1 cellular context compared by ENCODE assay signal in genomic region chr4:26583865-26584652, GRCh38.
TF ChIP-seq lines count a peak whose summit lies in the region.

TSS of gene TBC1D19 (plus strand) at chr4:26584084. CDS start at chr4:26584194, 110 bp downstream.

TF ChIP-seq in HepG2, 621 proteins besides CTCF, POLR2A, EP300 and RAD21 (continued from another document):
- TF ChIP-seq TAF15 (IDR thresholded peaks at IDR 0.05; ENCODE audit: low read depth, low read length, poor library complexity, severe bottlenecking) (no peak), ZBTB20 (CRISPR knock-in tag; IDR thresholded peaks at IDR 0.05; ENCODE audit: borderline replicate concordance, low read depth) (peak; percentile 93), MAFK (conservative IDR thresholded peaks at IDR 0.05 in 1 of 2, IDR thresholded peaks at IDR 0.05 in 1 of 2; ENCODE audit: low read length in 2 of 2) (no peak), TFE3 (CRISPR knock-in tag; IDR thresholded peaks at IDR 0.05) (0 out of 2 replicates have a peak, but pooled peaks have one; percentile 40), ARHGAP35 (CRISPR knock-in tag; IDR thresholded peaks at IDR 0.05; ENCODE audit: borderline replicate concordance) (0 out of 2 replicates have a peak, but pooled peaks have one; percentile 69), MAX (IDR thresholded peaks at IDR 0.05) (peak; percentile 83), GPN1 (CRISPR knock-in tag; IDR thresholded peaks at IDR 0.05; ENCODE audit: borderline replicate concordance) (no peak), GMEB2 (CRISPR knock-in tag; IDR thresholded peaks at IDR 0.05; ENCODE audit: low read depth) (peak; percentile 30; the same call in 1 of the 2 replicates), ZNF280D (CRISPR knock-in tag; IDR thresholded peaks at IDR 0.05) (peak; percentile 90; the same call in 1 of the 2 replicates), KLF12 (CRISPR knock-in tag; IDR thresholded peaks at IDR 0.05; ENCODE audit: borderline replicate concordance) (peak; percentile 99; the same call in 1 of the 2 replicates), DR1 (CRISPR knock-in tag; IDR thresholded peaks at IDR 0.05) (no peak), GABPB1 (CRISPR knock-in tag; IDR thresholded peaks at IDR 0.05) (peak; percentile 95), THAP8 (CRISPR knock-in tag; IDR thresholded peaks at IDR 0.05; ENCODE audit: borderline replicate concordance) (no peak), AGO2 (optimal IDR thresholded peaks at IDR 0.05; ENCODE audit: low read depth, low read length) (no peak), ZNF317 (CRISPR knock-in tag; IDR thresholded peaks at IDR 0.05) (peak; percentile 34; the same call in 1 of the 2 replicates), HOXD1 (CRISPR knock-in tag; IDR thresholded peaks at IDR 0.05) (no peak), NR0B2 (CRISPR knock-in tag; IDR thresholded peaks at IDR 0.05) (no peak), DZIP1 (CRISPR knock-in tag; IDR thresholded peaks at IDR 0.05) (no peak), ZNF772 (CRISPR knock-in tag; IDR thresholded peaks at IDR 0.05) (peak; percentile 84), ZNF768 (CRISPR knock-in tag; IDR thresholded peaks at IDR 0.05) (peak; percentile 81), ZNF878 (CRISPR knock-in tag; IDR thresholded peaks at IDR 0.05) (peak; percentile 83), ZNF703 (CRISPR knock-in tag; IDR thresholded peaks at IDR 0.05; ENCODE audit: borderline replicate concordance) (no peak; the same call in 1 of the 2 replicates), ELF1 (CRISPR knock-in tag; IDR thresholded peaks at IDR 0.05) (peak; percentile 76), KDM6A (CRISPR knock-in tag; IDR thresholded peaks at IDR 0.05; ENCODE audit: low read depth) (no peak), FOXA1 (IDR thresholded peaks at IDR 0.05) (no peak), FOXA1 (CRISPR knock-in tag; IDR thresholded peaks at IDR 0.05) (peak; percentile 66), RBFOX2 (IDR thresholded peaks at IDR 0.05; ENCODE audit: low read depth, low read length) (0 out of 2 replicates have a peak, but pooled peaks have one; percentile 51), GTF2F1 (IDR thresholded peaks at IDR 0.05; ENCODE audit: low read length) (no peak), BCL3 (CRISPR knock-in tag; IDR thresholded peaks at IDR 0.05) (peak; percentile 69), ZBTB39 (CRISPR knock-in tag; IDR thresholded peaks at IDR 0.05) (no peak), KLF16 (CRISPR knock-in tag; IDR thresholded peaks at IDR 0.05) (peak in 1 of 2 experiments; percentile 93; a peak in 2 of 4 replicates), ZNF235 (CRISPR knock-in tag; IDR thresholded peaks at IDR 0.05; ENCODE audit: borderline replicate concordance) (no peak), THYN1 (CRISPR knock-in tag; IDR thresholded peaks at IDR 0.05; ENCODE audit: borderline replicate concordance, low read depth) (no peak), TERF1 (CRISPR knock-in tag; IDR thresholded peaks at IDR 0.05) (no peak), ZNF747 (CRISPR knock-in tag; IDR thresholded peaks at IDR 0.05; ENCODE audit: borderline replicate concordance) (peak; percentile 77; the same call in 1 of the 2 replicates), ZFP1 (CRISPR knock-in tag; IDR thresholded peaks at IDR 0.05) (peak; percentile 95), IKZF4 (CRISPR knock-in tag; IDR thresholded peaks at IDR 0.05; ENCODE audit: borderline replicate concordance, low read depth, not compliant biosample characterization) (peak; percentile 63), ZBTB42 (CRISPR knock-in tag; IDR thresholded peaks at IDR 0.05) (0 out of 2 replicates have a peak, but pooled peaks have one; percentile 49)
